Comparison of ENCODE assay signal across 16 cellular contexts in the genomic region with DNA sequence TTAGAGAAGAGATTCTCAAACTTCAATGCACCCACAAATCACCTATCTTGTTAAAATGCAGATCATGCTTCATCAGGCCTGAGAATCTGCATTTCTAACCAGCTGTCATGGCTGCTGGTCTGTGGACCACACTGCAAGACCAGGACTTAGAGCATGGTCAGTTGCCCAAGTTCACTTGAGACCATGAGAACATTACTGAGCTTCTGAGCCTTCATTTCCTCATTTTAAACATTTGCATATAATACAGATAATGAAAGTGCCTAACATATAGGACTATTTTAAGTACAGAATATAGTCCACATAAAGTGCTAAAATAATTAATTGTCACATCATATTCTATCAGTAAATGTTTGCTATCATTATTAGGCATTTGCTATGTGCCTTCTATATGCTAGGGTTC.
"Had no signal": no experiment of that assay in that cellular context is flagged by ENCODE, and none has a peak within 500 bp of the region (broad histone marks: within the 10 kb centered on the region; RNA-seq: fewer than 3 reads in every experiment).

No MANE protein-coding gene starts in this region.

- DNase-seq: effector memory CD4-positive, alpha-beta T cell; gastrocnemius medialis; heart right ventricle; islet precursor cell; mammary epithelial cell; mucosa of descending colon; natural killer cell; nucleus accumbens; pancreas; right cardiac atrium; small intestine; stimulated activated CD4-positive, alpha-beta T cell treated with anti-CD3 and anti-CD28 coated beads, Interleukin-12 subunit alpha, Interleukin-12 subunit beta, amount 100 ng/mL, for 4 hours; stimulated activated naive CD4-positive, alpha-beta T cell; stomach had no signal

- H3K27ac ChIP-seq: esophagus muscularis mucosa, gastrocnemius medialis, heart right ventricle, pancreas, stomach had no signal

- ATAC-seq: gastrocnemius medialis, heart right ventricle, left lobe of liver, mucosa of descending colon, natural killer cell, pancreas, right cardiac atrium had no signal
